In genomic region chr3:42023380-42023779, GRCh38 we compare ENCODE assay signal across 9 cellular contexts.
DNase-seq lines count a peak whose midpoint lies in the region; ATAC-seq and TF ChIP-seq lines count a peak whose summit lies in the region.
"Had no signal": no experiment of that assay in that cellular context is flagged by ENCODE, and none has a peak within 500 bp of the region (broad histone marks: within the 10 kb centered on the region; RNA-seq: fewer than 3 reads in every experiment).

No MANE protein-coding gene starts in this region.

- H3K4me3 Mint-ChIP-seq in T-helper 2 cell treated with Interferon-gamma antibody and Interleukin-4, amounts not matched to agents 5 μg/mL and 100 μg/mL, for 36 hours = peak overlapping the region; percentile 1
- H3K4me3 Mint-ChIP-seq in glutamatergic neuron (ENCODE audit: unreplicated experiment) = peak overlapping the region; percentile 84

- no peak for DNase-seq in activated CD4-positive, CD25-positive, alpha-beta regulatory T cell treated with anti-CD3 and anti-CD28 coated beads, Interleukin-2, amount 50 U/mL, for 72 hours
- peak; percentile 72 for DNase-seq in T-helper 2 cell treated with Interferon-gamma antibody and Interleukin-4, amounts not matched to agents 5 μg/mL and 100 μg/mL, for 36 hours (ENCODE audit: low spot score)
- DNase-seq in glutamatergic neuron (no peak), medulla oblongata (ENCODE audit: extremely low spot score) (no peak), NCI-H69 (lab: John Stamatoyannopoulos, UW) (no peak), Kasumi-1 (lab: John Stamatoyannopoulos, UW) (no peak)
- peak; percentile 42 to 53 for DNase-seq in stimulated activated CD8-positive, alpha-beta memory T cell treated with anti-CD3 and anti-CD28 coated beads, Interleukin-15, amount 100 ng/mL, for 48 hours (ENCODE audit: low read depth in 2 of 2)
- DNase-seq: T1000 had no signal

- H3K27me3 Mint-ChIP-seq in T-helper 2 cell treated with Interferon-gamma antibody and Interleukin-4, amounts not matched to agents 5 μg/mL and 100 μg/mL, for 36 hours (ENCODE audit: low read depth) = no peaks in the 10 kb centered on the region
- peaks cover 12% of the 10 kb centered on the region for H3K27me3 Mint-ChIP-seq in glutamatergic neuron (ENCODE audit: unreplicated experiment)

- TF ChIP-seq CTCF in glutamatergic neuron (IDR thresholded peaks at IDR 0.05; ENCODE audit: partially characterized antibody, unreplicated experiment) = no peak

- peaks cover 3% of the 10 kb centered on the region for H3K9me3 Mint-ChIP-seq in T-helper 2 cell treated with Interferon-gamma antibody and Interleukin-4, amounts not matched to agents 5 μg/mL and 100 μg/mL, for 36 hours
- H3K9me3 Mint-ChIP-seq in glutamatergic neuron (ENCODE audit: unreplicated experiment) = peaks cover 26% of the 10 kb centered on the region

- H3K4me1 Mint-ChIP-seq in T-helper 2 cell treated with Interferon-gamma antibody and Interleukin-4, amounts not matched to agents 5 μg/mL and 100 μg/mL, for 36 hours (ENCODE audit: low read depth) = peaks cover 45% of the 10 kb centered on the region
- H3K4me1 Mint-ChIP-seq in glutamatergic neuron (ENCODE audit: low read depth, unreplicated experiment) = peaks cover 66% of the 10 kb centered on the region

- H3K36me3 Mint-ChIP-seq in T-helper 2 cell treated with Interferon-gamma antibody and Interleukin-4, amounts not matched to agents 5 μg/mL and 100 μg/mL, for 36 hours (ENCODE audit: low read depth) = peaks cover 3% of the 10 kb centered on the region
- no peaks in the 10 kb centered on the region for H3K36me3 Mint-ChIP-seq in glutamatergic neuron (ENCODE audit: unreplicated experiment)

- peak; percentile 77 to 82 for ATAC-seq in activated CD4-positive, CD25-positive, alpha-beta regulatory T cell treated with anti-CD3 and anti-CD28 coated beads, Interleukin-2, amount 50 U/mL, for 24 hours

- no peak overlapping the region for H3K27ac Mint-ChIP-seq in T-helper 2 cell treated with Interferon-gamma antibody and Interleukin-4, amounts not matched to agents 5 μg/mL and 100 μg/mL, for 36 hours
- peak overlapping the region; percentile 99 for H3K27ac Mint-ChIP-seq in glutamatergic neuron (ENCODE audit: unreplicated experiment)

Comparison
In these comparisons a context has a peak if more than half of its experiments do, and no peak if none do; other contexts are left out.
1. DNase-seq: peak in T-helper 2 cell treated with Interferon-gamma antibody and Interleukin-4, amounts not matched to agents 5 μg/mL and 100 μg/mL, for 36 hours (single experiment) and stimulated activated CD8-positive, alpha-beta memory T cell treated with anti-CD3 and anti-CD28 coated beads, Interleukin-15, amount 100 ng/mL, for 48 hours (2 of 2); none in activated CD4-positive, CD25-positive, alpha-beta regulatory T cell treated with anti-CD3 and anti-CD28 coated beads, Interleukin-2, amount 50 U/mL, for 72 hours (single experiment), glutamatergic neuron (single experiment), medulla oblongata (single experiment), NCI-H69 (single experiment) and Kasumi-1 (0 of 2).